Comparison of ENCODE assay signal across 2 cellular contexts in the genomic region with DNA sequence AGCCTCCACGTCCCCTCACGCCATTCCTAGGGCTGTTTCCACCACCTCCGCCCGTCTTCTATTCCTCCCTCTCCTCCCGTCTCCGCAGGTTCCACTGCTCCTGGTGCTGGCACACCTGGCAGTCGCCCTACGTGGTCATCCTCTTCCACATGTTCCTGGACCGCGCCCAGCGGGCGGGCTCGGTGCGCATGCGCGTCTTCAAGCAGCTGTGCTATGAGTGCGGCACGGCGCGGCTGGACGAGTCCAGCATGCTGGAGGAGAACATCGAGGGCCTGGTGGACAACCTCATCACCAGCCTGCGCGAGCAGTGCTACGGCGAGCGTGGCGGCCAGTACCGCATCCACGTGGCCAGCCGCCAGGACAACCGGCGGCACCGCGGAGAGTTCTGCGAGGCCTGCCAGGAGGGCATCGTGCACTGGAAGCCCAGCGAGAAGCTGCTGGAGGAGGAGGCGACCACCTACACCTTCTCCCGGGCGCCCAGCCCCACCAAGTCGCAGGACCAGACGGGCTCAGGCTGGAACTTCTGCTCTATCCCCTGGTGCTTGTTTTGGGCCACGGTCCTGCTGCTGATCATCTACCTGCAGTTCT. TPM values are rescaled to one million over a fixed set of nuclear protein-coding genes. Genes with fewer than 3 reads are reported as not detected.
"Had no signal": no experiment of that assay in that cellular context is flagged by ENCODE, and none has a peak within 500 bp of the region (broad histone marks: within the 10 kb centered on the region; RNA-seq: fewer than 3 reads in every experiment).

No MANE protein-coding gene starts in this region.

RNA-seq across cellular contexts. Expression of gene RTP1, which starts 2.3 kb away (rescaled TPM):
- total RNA-seq: G401, GM12878 had no signal
- polyA plus RNA-seq: GM12878 had no signal
